In the genomic region with DNA sequence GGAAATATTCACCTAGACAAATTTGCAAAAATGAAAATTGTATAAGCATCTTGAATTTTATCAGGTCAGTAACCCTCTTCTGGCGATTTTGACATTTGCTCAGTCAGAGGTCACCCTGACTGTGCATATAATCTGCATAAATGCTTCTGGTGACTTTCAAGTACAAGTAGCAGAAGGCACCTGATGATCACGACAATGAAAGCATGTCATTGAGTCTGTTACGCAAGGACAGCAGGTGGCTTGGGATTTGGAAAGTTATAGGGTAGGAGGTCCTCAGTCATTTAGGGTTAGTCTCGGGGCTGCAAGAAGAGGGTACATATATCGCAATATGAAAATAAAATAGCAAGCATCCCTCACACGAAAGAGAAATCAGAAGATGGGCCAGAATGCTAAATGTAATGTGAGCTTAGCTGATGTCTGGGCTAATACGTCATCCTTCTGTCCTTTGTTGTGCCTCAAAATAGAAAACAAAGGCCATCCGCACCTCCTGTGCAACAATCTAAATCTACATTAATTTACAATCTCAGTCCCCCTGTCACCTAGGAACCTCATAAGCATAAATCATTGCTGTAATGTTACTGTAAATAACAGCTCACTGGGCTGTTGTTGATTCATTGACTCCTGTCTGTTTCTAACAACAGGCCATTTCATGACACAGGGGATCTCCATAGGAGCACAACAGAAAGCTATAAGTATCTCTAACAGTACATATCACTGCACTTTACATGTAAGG, we compare ENCODE assay signal across 1 cellular context.
TF ChIP-seq lines count a peak whose summit lies in the region.

No MANE protein-coding gene starts in this region.

TF ChIP-seq in HepG2, 621 proteins besides CTCF, POLR2A, EP300 and RAD21 (continued from another document):
- no peak for TF ChIP-seq NR0B2 (CRISPR knock-in tag; IDR thresholded peaks at IDR 0.05)
- TF ChIP-seq FOXA1 (IDR thresholded peaks at IDR 0.05), result no peak
- TF ChIP-seq FOXA1 (CRISPR knock-in tag; IDR thresholded peaks at IDR 0.05), result no peak
- TF ChIP-seq KAT2B (IDR thresholded peaks at IDR 0.05; ENCODE audit: borderline replicate concordance, low read depth, low read length), result no peak
- TF ChIP-seq MBD4 (IDR thresholded peaks at IDR 0.05; ENCODE audit: borderline replicate concordance, low read length), result no peak
- no peak for TF ChIP-seq ZNF850 (CRISPR knock-in tag; conservative IDR thresholded peaks at IDR 0.05)
- TF ChIP-seq CEBPB (IDR thresholded peaks at IDR 0.05; ENCODE audit: borderline replicate concordance, low read depth, low read length), result 0 out of 2 replicates have a peak, but pooled peaks have one; percentile 5
- no peak for TF ChIP-seq ZNF333 (CRISPR knock-in tag; IDR thresholded peaks at IDR 0.05; ENCODE audit: borderline replicate concordance)
- TF ChIP-seq MBNL3 (CRISPR knock-in tag; conservative IDR thresholded peaks at IDR 0.05), result no peak
- TF ChIP-seq ZNF234 (CRISPR knock-in tag; conservative IDR thresholded peaks at IDR 0.05), result no peak
- no peak for TF ChIP-seq ZHX2 (IDR thresholded peaks at IDR 0.05; ENCODE audit: low read depth)
- no peak for TF ChIP-seq ZHX2 (CRISPR knock-in tag; IDR thresholded peaks at IDR 0.05; ENCODE audit: borderline replicate concordance)
